Comparison of ENCODE assay signal across 1 cellular context in the genomic region with DNA sequence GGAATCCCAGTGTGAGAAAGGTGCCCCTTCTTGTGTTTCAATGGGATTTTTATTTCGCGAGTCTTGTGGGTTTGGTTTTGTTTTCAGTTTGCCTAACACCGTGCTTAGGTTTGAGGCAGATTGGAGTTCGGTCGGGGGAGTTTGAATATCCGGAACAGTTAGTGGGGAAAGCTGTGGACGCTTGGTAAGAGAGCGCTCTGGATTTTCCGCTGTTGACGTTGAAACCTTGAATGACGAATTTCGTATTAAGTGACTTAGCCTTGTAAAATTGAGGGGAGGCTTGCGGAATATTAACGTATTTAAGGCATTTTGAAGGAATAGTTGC.
TF ChIP-seq lines count a peak whose summit lies in the region.

No MANE protein-coding gene starts in this region.

TF ChIP-seq in GM12878, 131 proteins besides CTCF, POLR2A, EP300 and RAD21:
- TF ChIP-seq CUX1 (IDR thresholded peaks at IDR 0.05; ENCODE audit: insufficient replicate concordance, low read depth, low read length) (no peak), HDAC2 (IDR thresholded peaks at IDR 0.05) (no peak), PAX8 (IDR thresholded peaks at IDR 0.05) (0 out of 2 replicates have a peak, but pooled peaks have one; percentile 49), BHLHE40 (IDR thresholded peaks at IDR 0.05; ENCODE audit: borderline replicate concordance in 1 of 2, low read depth in 2 of 2, low read length in 1 of 2) (no peak), SMARCA5 (IDR thresholded peaks at IDR 0.05) (no peak), IRF4 (IDR thresholded peaks at IDR 0.05; ENCODE audit: low read depth, low read length) (no peak), POLR2AphosphoS2 (IDR thresholded peaks at IDR 0.05; ENCODE audit: low read depth, low read length) (no peak), NRF1 (conservative IDR thresholded peaks at IDR 0.05; ENCODE audit: low read depth, low read length) (no peak), RUNX3 (IDR thresholded peaks at IDR 0.05; ENCODE audit: low read length) (peak; percentile 30; the same call in 1 of the 2 replicates), SMAD1 (IDR thresholded peaks at IDR 0.05; ENCODE audit: low read depth, partially characterized antibody) (no peak), NBN (IDR thresholded peaks at IDR 0.05) (no peak), TCF3 (IDR thresholded peaks at IDR 0.05; ENCODE audit: borderline replicate concordance, insufficient read depth, low read depth, low read length) (no peak), ATF2 (IDR thresholded peaks at IDR 0.05; ENCODE audit: low read length) (0 out of 2 replicates have a peak, but pooled peaks have one; percentile 32), IRF5 (IDR thresholded peaks at IDR 0.05; ENCODE audit: borderline replicate concordance) (no peak), BACH1 (IDR thresholded peaks at IDR 0.05; ENCODE audit: borderline replicate concordance) (0 out of 2 replicates have a peak, but pooled peaks have one; percentile 25), MYC (IDR thresholded peaks at IDR 0.05; ENCODE audit: insufficient read depth, insufficient read length, insufficient replicate concordance, low read length, severe bottlenecking) (no peak), EGR1 (IDR thresholded peaks at IDR 0.05; ENCODE audit: borderline replicate concordance in 1 of 2, low read depth in 2 of 2, low read length in 2 of 2) (no peak)
- TF ChIP-seq, protein P1, sequence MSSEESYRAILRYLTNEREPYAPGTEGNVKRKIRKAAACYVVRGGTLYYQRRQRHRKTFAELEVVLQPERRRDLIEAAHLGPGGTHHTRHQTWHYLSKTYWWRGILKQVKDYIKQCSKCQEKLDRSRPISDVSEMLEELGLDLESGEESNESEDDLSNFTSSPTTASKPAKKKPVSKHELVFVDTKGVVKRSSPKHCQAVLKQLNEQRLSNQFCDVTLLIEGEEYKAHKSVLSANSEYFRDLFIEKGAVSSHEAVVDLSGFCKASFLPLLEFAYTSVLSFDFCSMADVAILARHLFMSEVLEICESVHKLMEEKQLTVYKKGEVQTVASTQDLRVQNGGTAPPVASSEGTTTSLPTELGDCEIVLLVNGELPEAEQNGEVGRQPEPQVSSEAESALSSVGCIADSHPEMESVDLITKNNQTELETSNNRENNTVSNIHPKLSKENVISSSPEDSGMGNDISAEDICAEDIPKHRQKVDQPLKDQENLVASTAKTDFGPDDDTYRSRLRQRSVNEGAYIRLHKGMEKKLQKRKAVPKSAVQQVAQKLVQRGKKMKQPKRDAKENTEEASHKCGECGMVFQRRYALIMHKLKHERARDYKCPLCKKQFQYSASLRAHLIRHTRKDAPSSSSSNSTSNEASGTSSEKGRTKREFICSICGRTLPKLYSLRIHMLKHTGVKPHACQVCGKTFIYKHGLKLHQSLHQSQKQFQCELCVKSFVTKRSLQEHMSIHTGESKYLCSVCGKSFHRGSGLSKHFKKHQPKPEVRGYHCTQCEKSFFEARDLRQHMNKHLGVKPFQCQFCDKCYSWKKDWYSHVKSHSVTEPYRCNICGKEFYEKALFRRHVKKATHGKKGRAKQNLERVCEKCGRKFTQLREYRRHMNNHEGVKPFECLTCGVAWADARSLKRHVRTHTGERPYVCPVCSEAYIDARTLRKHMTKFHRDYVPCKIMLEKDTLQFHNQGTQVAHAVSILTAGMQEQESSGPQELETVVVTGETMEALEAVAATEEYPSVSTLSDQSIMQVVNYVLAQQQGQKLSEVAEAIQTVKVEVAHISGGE (CRISPR knock-in tag; IDR thresholded peaks at IDR 0.05), result peak; percentile 14; the same call in 1 of the 2 replicates
